8 cellular contexts compared by ENCODE assay signal in genomic region chr9:17063535-17064135, GRCh38.
DNase-seq lines count a peak whose midpoint lies in the region; ATAC-seq and TF ChIP-seq lines count a peak whose summit lies in the region.

No MANE protein-coding gene starts in this region.

- H3K9me3 Mint-ChIP-seq in nephron: no peaks in the 10 kb centered on the region

- H3K27me3 ChIP-seq in PC-9 (ENCODE audit: insufficient read depth, low read depth): no peaks in the 10 kb centered on the region

- no peak overlapping the region for H3K4me2 ChIP-seq in PC-9

- H3K36me3 ChIP-seq in PC-9 (ENCODE audit: low read depth): no peaks in the 10 kb centered on the region

- H3K4me3 ChIP-seq in Jurkat, Clone E6-1 (ENCODE audit: low read length): no peak overlapping the region
- H3K4me3 ChIP-seq in PC-9: no peak overlapping the region

- H2AFZ ChIP-seq in PC-9: no peak overlapping the region

- no peaks in the 10 kb centered on the region for H3K9me3 ChIP-seq in PC-9 (ENCODE audit: insufficient read depth, low read depth)

- H3K79me2 ChIP-seq in PC-9 (ENCODE audit: low read depth): no peaks in the 10 kb centered on the region

- H3K36me3 Mint-ChIP-seq in nephron (ENCODE audit: low read depth): no peaks in the 10 kb centered on the region

- peak; percentile 69 for TF ChIP-seq CTCF in PC-9 (conservative IDR thresholded peaks at IDR 0.05)
- TF ChIP-seq CTCF in nephron (IDR thresholded peaks at IDR 0.05; ENCODE audit: unreplicated experiment in 3 of 3): peak; percentile 61 to 84 (median 71)

- H3K4me3 Mint-ChIP-seq in nephron: no peak overlapping the region

- H4K20me1 ChIP-seq in PC-9 (ENCODE audit: insufficient read depth): no peaks in the 10 kb centered on the region

- no peaks in the 10 kb centered on the region for H3K27me3 Mint-ChIP-seq in nephron (ENCODE audit: low read depth)

- H3K4me1 ChIP-seq in PC-9 (replicated peaks; ENCODE audit: insufficient read depth): no peaks in the 10 kb centered on the region

- CTCF ChIA-PET in PC-9 (lab: Charles Lee): no interaction called here

- BruUV-seq in PC-9 (replicated peaks; lab: Mats Ljungman, UMichigan): no TSS peak

- intact Hi-C loops in PC-9 (cut with micrococcal nuclease; ENCODE audit: unreplicated experiment): loop anchor here (2.0 kb wide), 1 partner anchor 399 kb away; no protein-coding TSS in a partner anchor

- no peaks in the 10 kb centered on the region for H3F3A ChIP-seq in PC-9 (ENCODE audit: insufficient read depth, low read depth)

- no peaks in the 10 kb centered on the region for H3K4me1 Mint-ChIP-seq in nephron

- POLR2A ChIA-PET in PC-9 (lab: Charles Lee; ENCODE audit: unreplicated experiment): no interaction called here

- ATAC-seq in GM21423 (IDR thresholded peaks at IDR 0.05; ENCODE audit: unreplicated experiment): peak; percentile 84
- peak; percentile 69 for ATAC-seq in esophagus mucosa

- peak; percentile 64 for DNase-seq in EH (ENCODE audit: low read depth)
- peak; percentile 44 for DNase-seq in Jurkat, Clone E6-1 (ENCODE audit: low read depth, low spot score)
- DNase-seq in PC-9: peak in 1 of 2 experiments; percentile 0
- no peak for DNase-seq in stimulated activated CD4-positive, alpha-beta T cell treated with anti-CD3 and anti-CD28 coated beads, Interleukin-1b, Interleukin-23, amount 100 ng/mL, for 48 hours
- no peak for DNase-seq in effector CD8-positive, alpha-beta T cell (lab: John Stamatoyannopoulos, UW)

- no peaks in the 10 kb centered on the region for H3K9me2 ChIP-seq in PC-9 (ENCODE audit: insufficient read depth)

- H3K27ac Mint-ChIP-seq in nephron: no peak overlapping the region

- H3K27ac ChIP-seq in PC-9: no peak overlapping the region

Comparison
In these comparisons a context has a peak if more than half of its experiments do, and no peak if none do; other contexts are left out.
1. DNase-seq: peak in EH (single experiment) and Jurkat, Clone E6-1 (single experiment); none in stimulated activated CD4-positive, alpha-beta T cell treated with anti-CD3 and anti-CD28 coated beads, Interleukin-1b, Interleukin-23, amount 100 ng/mL, for 48 hours (single experiment) and effector CD8-positive, alpha-beta T cell (single experiment).